13 cellular contexts compared by ENCODE assay signal in the genomic region with DNA sequence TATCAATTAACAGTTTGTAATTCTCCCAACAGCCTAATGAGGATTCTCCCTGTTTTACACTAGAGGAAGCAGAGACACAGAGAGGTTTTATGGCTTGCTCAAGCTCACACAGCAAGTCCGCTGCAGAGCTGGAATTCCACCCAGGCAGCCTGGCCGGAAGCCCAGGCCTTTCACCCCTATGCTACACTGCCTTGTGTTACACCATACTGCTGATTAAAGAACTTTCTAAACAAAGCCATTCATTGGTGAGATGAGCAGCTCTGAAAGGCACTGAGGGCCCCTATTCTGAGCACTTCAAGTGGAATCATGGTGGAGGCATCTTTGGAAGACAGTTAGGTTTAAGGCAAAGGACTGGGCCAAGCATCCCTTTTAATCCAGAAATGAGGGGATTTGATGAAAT. TPM values are rescaled to one million over a fixed set of nuclear protein-coding genes. Genes with fewer than 3 reads are reported as not detected.
DNase-seq lines count a peak whose midpoint lies in the region; ATAC-seq and TF ChIP-seq lines count a peak whose summit lies in the region.
"Had no signal": no experiment of that assay in that cellular context is flagged by ENCODE, and none has a peak within 500 bp of the region (broad histone marks: within the 10 kb centered on the region; RNA-seq: fewer than 3 reads in every experiment).

No MANE protein-coding gene starts in this region.

- H3K9ac ChIP-seq in muscle layer of colon (ENCODE audit: low read length): no peak overlapping the region

- H3K27ac ChIP-seq in muscle layer of colon (ENCODE audit: low read depth, low read length) (peak overlapping the region; percentile 72), upper lobe of right lung (no peak overlapping the region)
- H3K27ac ChIP-seq: suprapubic skin had no signal

- H3K4me3 ChIP-seq in fibroblast of pulmonary artery (replicated peaks; ENCODE audit: low read depth, low read length): no peak overlapping the region
- no peak overlapping the region for H3K4me3 ChIP-seq in muscle layer of colon (ENCODE audit: low read depth in 1 of 2, low read length in 2 of 2)
- no peak overlapping the region for H3K4me3 ChIP-seq in upper lobe of right lung
- H3K4me3 ChIP-seq: suprapubic skin had no signal

- peak; percentile 59 for ATAC-seq in upper lobe of right lung
- ATAC-seq in HG02938 (IDR thresholded peaks at IDR 0.05; ENCODE audit: unreplicated experiment): no peak
- ATAC-seq in HG03280 (IDR thresholded peaks at IDR 0.05; ENCODE audit: unreplicated experiment): no peak
- ATAC-seq: Panc1 had no signal

- intact Hi-C loops in upper lobe of right lung (cut with DNase I): no loop called here

- DNase-seq in NCI-H1694 treated with DMSO at 0.1 percent for 48 hours (lab: John Stamatoyannopoulos, UW) (peak; percentile 22), NCI-H1694 (lab: John Stamatoyannopoulos, UW) (no peak), fibroblast of pulmonary artery (ENCODE audit: low read depth) (peak; percentile 83), upper lobe of right lung (no peak), GM20000 (ENCODE audit: low spot score) (no peak)
- DNase-seq: activated gamma-delta T cell treated with Interleukin-2 at 50 U/mL for 16 hours, mesendoderm, NCI-H1417 treated with DMSO at 0.1 percent for 48 hours had no signal

- H3K4me1 ChIP-seq in muscle layer of colon (ENCODE audit: insufficient read depth, low read length) (peaks cover 15% of the 10 kb centered on the region), upper lobe of right lung (no peaks in the 10 kb centered on the region)

- TF ChIP-seq CTCF in fibroblast of pulmonary artery (IDR thresholded peaks at IDR 0.05; ENCODE audit: low read length, missing control alignments) (no peak), upper lobe of right lung (IDR thresholded peaks at IDR 0.05) (no peak), GM20000 (IDR thresholded peaks at IDR 0.05; ENCODE audit: extremely low read depth, missing control alignments) (no peak)

- H3K9me3 ChIP-seq in muscle layer of colon (ENCODE audit: low read length) (no peaks in the 10 kb centered on the region), upper lobe of right lung (no peaks in the 10 kb centered on the region)
- H3K9me3 ChIP-seq: suprapubic skin had no signal

- H3K36me3 ChIP-seq in muscle layer of colon (ENCODE audit: insufficient read depth, low read length) (no peaks in the 10 kb centered on the region), upper lobe of right lung (no peaks in the 10 kb centered on the region)
- H3K36me3 ChIP-seq: suprapubic skin had no signal

- H3K27me3 ChIP-seq in muscle layer of colon (ENCODE audit: control insufficient read depth in 1 of 2, insufficient read depth in 2 of 2, low read length in 2 of 2) (no peaks in the 10 kb centered on the region), upper lobe of right lung (no peaks in the 10 kb centered on the region)
- H3K27me3 ChIP-seq: suprapubic skin had no signal

RNA-seq across cellular contexts. Expression of gene LARP1, which starts 14.7 kb away (rescaled TPM):
- total RNA-seq in upper lobe of right lung: 151 TPM

Comparison
In these comparisons a context has a peak if more than half of its experiments do, and no peak if none do; other contexts are left out.
1. DNase-seq: peak in NCI-H1694 treated with DMSO at 0.1 percent for 48 hours (single experiment) and fibroblast of pulmonary artery (single experiment); none in NCI-H1694 (single experiment), upper lobe of right lung (single experiment) and GM20000 (single experiment).